Comparison of ENCODE assay signal across 20 cellular contexts in the genomic region with DNA sequence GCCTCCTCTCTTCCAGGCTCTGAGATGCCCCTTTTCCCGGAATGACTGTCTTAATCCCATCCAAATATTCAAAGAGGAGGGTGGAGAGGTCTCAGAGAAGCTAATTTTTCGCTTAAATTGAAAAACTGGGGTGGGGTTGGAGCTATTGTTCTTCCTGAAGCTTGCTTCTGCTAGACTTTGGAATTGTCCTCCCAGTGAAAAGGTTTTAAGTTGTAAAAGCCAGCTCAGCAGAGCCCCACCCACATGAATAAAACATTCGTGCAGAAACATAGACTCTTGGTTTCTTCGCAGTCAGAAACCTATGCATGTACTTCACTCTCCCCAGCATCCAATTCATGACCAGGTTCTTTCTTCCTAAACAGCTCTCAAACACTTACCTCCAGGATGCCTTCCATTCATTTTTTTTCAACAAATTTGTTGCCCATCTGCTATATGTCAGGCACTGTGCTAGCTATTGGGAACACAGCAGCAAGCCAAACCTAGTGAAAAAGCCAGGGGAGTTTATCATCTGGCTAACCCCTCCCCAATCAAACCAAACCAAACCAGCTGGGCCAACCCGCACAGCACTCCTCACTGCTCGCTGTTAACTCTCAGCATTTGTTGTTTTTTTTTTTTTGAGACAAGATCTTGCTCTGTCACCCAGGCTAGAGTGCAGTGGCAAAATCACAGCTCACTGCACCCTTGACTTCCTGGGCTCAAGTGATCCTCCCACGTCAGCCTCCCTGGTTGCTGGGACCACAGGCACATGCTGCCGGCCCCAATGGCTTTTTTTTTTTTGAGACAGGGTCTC. TPM values are rescaled to one million over a fixed set of nuclear protein-coding genes. Genes with fewer than 3 reads are reported as not detected.
DNase-seq lines count a peak whose midpoint lies in the region; ATAC-seq, FAIRE-seq and TF ChIP-seq lines count a peak whose summit lies in the region.
"Had no signal": no experiment of that assay in that cellular context is flagged by ENCODE, and none has a peak within 500 bp of the region (broad histone marks: within the 10 kb centered on the region; RNA-seq: fewer than 3 reads in every experiment).

No MANE protein-coding gene starts in this region.

- peak overlapping the region; percentile 89; the same call in 1 of the 2 replicates for H2AFZ ChIP-seq in GM23338
- peak overlapping the region; percentile 45 for H2AFZ ChIP-seq in HepG2 (ENCODE audit: low read length)
- peak overlapping the region; percentile 38 for H2AFZ ChIP-seq in parathyroid adenoma

- no peak overlapping the region for H3K4me3 Mint-ChIP-seq in GM23338
- H3K4me3 Mint-ChIP-seq: CD8-positive, alpha-beta memory T cell; effector memory CD8-positive, alpha-beta T cell; stimulated activated naive CD8-positive, alpha-beta T cell treated with anti-CD3 and anti-CD28 coated beads, Interleukin-15, amount 100 ng/mL, for 72 hours had no signal

- no peaks in the 10 kb centered on the region; the same call in 1 of the 2 replicates for H3K9me3 ChIP-seq in SK-N-MC (ENCODE audit: low read depth, low read length)
- no peaks in the 10 kb centered on the region for H3K9me3 ChIP-seq in HepG2 (ENCODE audit: low read length)
- no peaks in the 10 kb centered on the region for H3K9me3 ChIP-seq in parathyroid adenoma (ENCODE audit: control insufficient read depth, low read length)

- DNase-seq in GM23338 (ENCODE audit: low spot score) = no peak
- peak; percentile 32 for DNase-seq in SK-N-MC (ENCODE audit: low read depth, low spot score)
- peak; percentile 45 for DNase-seq in HepG2 (ENCODE audit: low spot score)
- no peak for DNase-seq in COR-L47 (lab: John Stamatoyannopoulos, UW)
- DNase-seq in stimulated activated naive CD8-positive, alpha-beta T cell treated with anti-CD3 and anti-CD28 coated beads, Interleukin-15, Interleukin-2, amounts not matched to agents 100 U/mL and 50 U/mL, for 24 hours = no peak
- DNase-seq in RCC 7860 (ENCODE audit: low spot score) = no peak
- DNase-seq in CD1c-positive myeloid dendritic cell (ENCODE audit: extremely low spot score) = no peak
- DNase-seq: activated naive CD4-positive, alpha-beta T cell; activated T-cell treated with anti-CD3 and anti-CD28 coated beads for 4 hours; CD8-positive, alpha-beta memory T cell; central memory CD4-positive, alpha-beta T cell; effector memory CD8-positive, alpha-beta T cell; EL; islet precursor cell; mesendoderm; NCI-H1694; stimulated activated CD4-positive, alpha-beta T cell treated with anti-CD3 and anti-CD28 coated beads, Interleukin-2, amount 100 ng/mL, for 24 hours; stimulated activated naive CD8-positive, alpha-beta T cell treated with anti-CD3 and anti-CD28 coated beads, Interleukin-15, amount 100 ng/mL, for 72 hours; T-helper 1 cell had no signal

- H3K4me2 ChIP-seq in GM23338 (no peak overlapping the region), HepG2 (ENCODE audit: low read depth, low read length) (peak overlapping the region; percentile 76), parathyroid adenoma (ENCODE audit: low read length) (no peak overlapping the region)

- H4K20me1 ChIP-seq in GM23338 (replicated peaks; ENCODE audit: insufficient read depth) (no peaks in the 10 kb centered on the region), HepG2 (ENCODE audit: insufficient read depth, low read length) (no peaks in the 10 kb centered on the region)

- intact Hi-C loops in HepG2 (cut with micrococcal nuclease; ENCODE audit: unreplicated experiment) = loop anchor here (5.0 kb wide), 1 partner anchor 38 kb away; the partner anchor contains the start of gene OCLN

- no peaks in the 10 kb centered on the region for H3K4me1 Mint-ChIP-seq in GM23338
- H3K4me1 Mint-ChIP-seq: CD8-positive, alpha-beta memory T cell; stimulated activated naive CD8-positive, alpha-beta T cell treated with anti-CD3 and anti-CD28 coated beads, Interleukin-15, amount 100 ng/mL, for 72 hours had no signal

- no peaks in the 10 kb centered on the region for H3K36me3 Mint-ChIP-seq in GM23338 (ENCODE audit: low read depth)

- H3K27ac ChIP-seq in GM23338 (ENCODE audit: low read depth) (no peak overlapping the region), SK-N-MC (peak overlapping the region; percentile 95), HepG2 (ENCODE audit: extremely low read length, insufficient read depth, low read length) (peak overlapping the region; percentile 84), parathyroid adenoma (no peak overlapping the region)

- H3K79me2 ChIP-seq in GM23338 (replicated peaks; ENCODE audit: insufficient read depth) (no peaks in the 10 kb centered on the region), HepG2 (ENCODE audit: insufficient read depth, low read length) (no peaks in the 10 kb centered on the region), parathyroid adenoma (no peaks in the 10 kb centered on the region)

- H3K27me3 Mint-ChIP-seq in GM23338 (ENCODE audit: insufficient read depth, low read depth, poor library complexity) = no peaks in the 10 kb centered on the region
- H3K27me3 Mint-ChIP-seq: stimulated activated naive CD8-positive, alpha-beta T cell treated with anti-CD3 and anti-CD28 coated beads, Interleukin-15, amount 100 ng/mL, for 72 hours had no signal

- in situ Hi-C loops in HepG2 (cut with HindIII; ENCODE audit: extremely low pct_ligation_motif_present, low pct_unique_long_range_greater_than_20kb) = no loop called here

- H3K27ac Mint-ChIP-seq in GM23338 = no peak overlapping the region
- H3K27ac Mint-ChIP-seq: CD8-positive, alpha-beta memory T cell; effector memory CD8-positive, alpha-beta T cell; stimulated activated naive CD8-positive, alpha-beta T cell treated with anti-CD3 and anti-CD28 coated beads, Interleukin-15, amount 100 ng/mL, for 72 hours had no signal

- no peaks in the 10 kb centered on the region for H3K36me3 ChIP-seq in GM23338 (ENCODE audit: insufficient read depth)
- no peaks in the 10 kb centered on the region for H3K36me3 ChIP-seq in SK-N-MC (ENCODE audit: insufficient read depth, low read length)
- no peaks in the 10 kb centered on the region for H3K36me3 ChIP-seq in HepG2 (replicated peaks in 1 of 2; ENCODE audit: control insufficient read depth in 1 of 2, insufficient read depth in 2 of 2, low read length in 2 of 2)
- H3K36me3 ChIP-seq in parathyroid adenoma (ENCODE audit: control insufficient read depth, insufficient read depth, low read length) = no peaks in the 10 kb centered on the region

- H3K27me3 ChIP-seq in GM23338 (ENCODE audit: insufficient read depth) (no peaks in the 10 kb centered on the region), HepG2 (ENCODE audit: control insufficient read depth in 1 of 2, insufficient read depth in 2 of 2, low read length in 2 of 2) (no peaks in the 10 kb centered on the region), parathyroid adenoma (ENCODE audit: control insufficient read depth, insufficient read depth, low read length) (no peaks in the 10 kb centered on the region)

- ATAC-seq in GM23338 (no peak; the same call in 1 of the 3 replicates), HepG2 (peak; percentile 69)
- ATAC-seq in stimulated activated naive CD8-positive, alpha-beta T cell treated with anti-CD3 and anti-CD28 coated beads, Interleukin-15, Interleukin-2, amounts not matched to agents 100 U/mL and 50 U/mL, for 24 hours = no peak
- ATAC-seq: effector memory CD8-positive, alpha-beta T cell; stimulated activated naive CD8-positive, alpha-beta T cell treated with anti-CD3 and anti-CD28 coated beads, Interleukin-15, amount 100 ng/mL, for 72 hours had no signal

- 4% methylated on average over 8 of the region's 8 CpGs for WGBS in HepG2 (ENCODE audit: low lambda C conversion rate)

- no peaks in the 10 kb centered on the region for H3F3A ChIP-seq in GM23338 (replicated peaks; ENCODE audit: low read depth)

- TF ChIP-seq CTCF in GM23338 (conservative IDR thresholded peaks at IDR 0.05; ENCODE audit: low read depth in 2 of 2) (no peak), HepG2 (CRISPR knock-in tag; IDR thresholded peaks at IDR 0.05) (no peak), parathyroid adenoma (IDR thresholded peaks at IDR 0.05) (no peak)

- no peak for TF ChIP-seq EP300 in HepG2 (IDR thresholded peaks at IDR 0.05; ENCODE audit: low read depth in 2 of 2, low read length in 2 of 2)
- TF ChIP-seq EP300 in HepG2 (CRISPR knock-in tag; IDR thresholded peaks at IDR 0.05; ENCODE audit: borderline replicate concordance) = no peak

- TF ChIP-seq POLR2A in HepG2 (IDR thresholded peaks at IDR 0.05; ENCODE audit: insufficient read depth in 1 of 2, low read depth in 2 of 2, low read length in 2 of 2) = no peak

- BruUV-seq in HepG2 (replicated peaks; lab: Mats Ljungman, UMichigan) = TSS peak; percentile 46

- CTCF ChIA-PET in HepG2 (lab: Yijun Ruan, JAX; ENCODE audit: low intra/inter-chr PET ratio, low total read pairs) = no interaction called here

- TF ChIP-seq RAD21 in HepG2 (CRISPR knock-in tag; IDR thresholded peaks at IDR 0.05) = no peak

- FAIRE-seq in HepG2 (lab: Jason Lieb, UNC) (no peak), RCC 7860 (lab: Jason Lieb, UNC) (no peak)

- H3K9ac ChIP-seq in SK-N-MC (ENCODE audit: insufficient read length) = peak overlapping the region; percentile 70
- H3K9ac ChIP-seq in HepG2 (ENCODE audit: insufficient read depth, low read depth, low read length) = peak overlapping the region; percentile 75
- no peak overlapping the region for H3K9ac ChIP-seq in parathyroid adenoma

- H3K9me3 Mint-ChIP-seq in GM23338 = no peaks in the 10 kb centered on the region
- H3K9me3 Mint-ChIP-seq: effector memory CD8-positive, alpha-beta T cell; stimulated activated naive CD8-positive, alpha-beta T cell treated with anti-CD3 and anti-CD28 coated beads, Interleukin-15, amount 100 ng/mL, for 72 hours had no signal

- H3K4me3 ChIP-seq in GM23338 (no peak overlapping the region), SK-N-MC (peak overlapping the region; percentile 63), HepG2 (replicated peaks in 1 of 3; ENCODE audit: insufficient read depth in 1 of 3, low read depth in 2 of 3, low read length in 3 of 3) (peak overlapping the region; percentile 49 to 63 (median 60); a peak in 5 of 6 replicates), parathyroid adenoma (ENCODE audit: low read depth, low read length) (no peak overlapping the region)

- H3K4me1 ChIP-seq in GM23338 (ENCODE audit: insufficient read depth) (no peaks in the 10 kb centered on the region), HepG2 (ENCODE audit: insufficient read depth, low read length) (peaks cover 68% of the 10 kb centered on the region), parathyroid adenoma (no peaks in the 10 kb centered on the region)

- POLR2A ChIA-PET in HepG2 (lab: Yijun Ruan, JAX) = interaction anchor here (0.9 to 3.9 kb wide), 9 partner anchors 11 to 105 kb away, joined by 3 to 31 read pairs (median 6); partner anchors contain the start of genes GTF2H2C and OCLN

- no peaks in the 10 kb centered on the region for H3K9me2 ChIP-seq in GM23338 (ENCODE audit: insufficient read depth)

RNA-seq across cellular contexts. Expression of gene OCLN, which starts 37.9 kb away (rescaled TPM):
- 61.6 and 79.7 TPM in 2 replicates for total RNA-seq in GM23338 (2014; rRNA removed; shearing (Covaris generic))
- 10.9 and 14.3 TPM in 2 replicates for polyA plus RNA-seq in GM23338 (2016; fragmentation: Nextera tagmentation; extraction: Ambion mirVana)
- 28.4 and 34.8 TPM in 2 replicates for total RNA-seq in HepG2 (2016; rRNA removed; fragmentation: Illumina TruSeq; extraction: Trizol)
- 5.7 and 5.8 TPM in 2 replicates for total RNA-seq in HepG2 (2016; cell fraction: cytosol; rRNA removed; fragmentation: Illumina TruSeq; extraction: Trizol; ENCODE audit: low read depth)
- 28.2 and 35.4 TPM in 2 replicates for total RNA-seq in HepG2 (2016; cell fraction: insoluble cytoplasmic fraction; rRNA removed; fragmentation: Illumina TruSeq; extraction: Trizol)
- 10.6 and 11.6 TPM in 2 replicates for total RNA-seq in HepG2 (2016; cell fraction: membrane; rRNA removed; fragmentation: Illumina TruSeq; extraction: Trizol)
- total RNA-seq in HepG2 (2016; cell fraction: nucleus; rRNA removed; fragmentation: Illumina TruSeq; extraction: Trizol) = 43.9 and 47.4 TPM in 2 replicates
- polyA plus RNA-seq in HepG2 (2011; rRNA removed) = 24.1 and 26.2 TPM in 2 replicates
- polyA plus RNA-seq in HepG2 (2011; cell fraction: cytosol; rRNA removed) = 15.0 and 25.5 TPM in 2 replicates
- polyA plus RNA-seq in HepG2 (2011; cell fraction: nucleus; rRNA removed) = 10.5 and 13.3 TPM in 2 replicates
- 22.7 and 27.5 TPM in 2 replicates for polyA plus RNA-seq in HepG2 (2012)
- 1.5 and 1.9 TPM in 2 replicates for polyA plus RNA-seq in HepG2 (2016; cell fraction: cytosol; fragmentation: Illumina TruSeq; extraction: Trizol; ENCODE audit: low read depth)
- polyA plus RNA-seq in HepG2 (2016; cell fraction: insoluble cytoplasmic fraction; fragmentation: Illumina TruSeq; extraction: Trizol; ENCODE audit: low read depth) = 14.0 and 16.6 TPM in 2 replicates
- 2.9 TPM in 2 replicates for polyA plus RNA-seq in HepG2 (2016; cell fraction: membrane; fragmentation: Illumina TruSeq; extraction: Trizol; ENCODE audit: low read depth)
- polyA plus RNA-seq in HepG2 (2016; cell fraction: nucleus; fragmentation: Illumina TruSeq; extraction: Trizol; ENCODE audit: insufficient read depth, low read depth) = 32.0 and 39.4 TPM in 2 replicates
- polyA minus RNA-seq in HepG2 (2011; rRNA and poly(A)+ RNA removed; ENCODE audit: low replicate concordance) = 1.1 and 68.4 TPM in 2 replicates
- 54.6 and 70.8 TPM in 2 replicates for polyA minus RNA-seq in HepG2 (2011; cell fraction: cytosol; rRNA and poly(A)+ RNA removed)
- 58.3 and 68.8 TPM in 2 replicates for polyA minus RNA-seq in HepG2 (2011; cell fraction: nucleus; rRNA and poly(A)+ RNA removed)

RNA-seq across cellular contexts. Expression of gene MARVELD2, which starts 39.7 kb away (rescaled TPM):
- total RNA-seq in GM23338 (2014; rRNA removed; shearing (Covaris generic)) = 24.1 and 24.8 TPM in 2 replicates
- 9.0 and 10.0 TPM in 2 replicates for polyA plus RNA-seq in GM23338 (2016; fragmentation: Nextera tagmentation; extraction: Ambion mirVana)
- 13.0 and 15.4 TPM in 2 replicates for total RNA-seq in HepG2 (2016; rRNA removed; fragmentation: Illumina TruSeq; extraction: Trizol)
- 7.1 and 7.3 TPM in 2 replicates for total RNA-seq in HepG2 (2016; cell fraction: cytosol; rRNA removed; fragmentation: Illumina TruSeq; extraction: Trizol; ENCODE audit: low read depth)
- 12.0 and 14.4 TPM in 2 replicates for total RNA-seq in HepG2 (2016; cell fraction: insoluble cytoplasmic fraction; rRNA removed; fragmentation: Illumina TruSeq; extraction: Trizol)
- total RNA-seq in HepG2 (2016; cell fraction: membrane; rRNA removed; fragmentation: Illumina TruSeq; extraction: Trizol) = 8.1 and 9.4 TPM in 2 replicates
- total RNA-seq in HepG2 (2016; cell fraction: nucleus; rRNA removed; fragmentation: Illumina TruSeq; extraction: Trizol) = 14.4 and 14.8 TPM in 2 replicates
- 10.7 and 11.1 TPM in 2 replicates for polyA plus RNA-seq in HepG2 (2011; rRNA removed)
- 8.3 and 11.7 TPM in 2 replicates for polyA plus RNA-seq in HepG2 (2011; cell fraction: cytosol; rRNA removed)
- 3.0 and 4.0 TPM in 2 replicates for polyA plus RNA-seq in HepG2 (2011; cell fraction: nucleus; rRNA removed)
- polyA plus RNA-seq in HepG2 (2012) = 6.6 and 7.6 TPM in 2 replicates
- polyA plus RNA-seq in HepG2 (2016; cell fraction: cytosol; fragmentation: Illumina TruSeq; extraction: Trizol; ENCODE audit: low read depth) = 1.1 TPM in 2 replicates
- 7.6 and 8.3 TPM in 2 replicates for polyA plus RNA-seq in HepG2 (2016; cell fraction: insoluble cytoplasmic fraction; fragmentation: Illumina TruSeq; extraction: Trizol; ENCODE audit: low read depth)
- polyA plus RNA-seq in HepG2 (2016; cell fraction: membrane; fragmentation: Illumina TruSeq; extraction: Trizol; ENCODE audit: low read depth) = 2.7 and 3.0 TPM in 2 replicates
- polyA plus RNA-seq in HepG2 (2016; cell fraction: nucleus; fragmentation: Illumina TruSeq; extraction: Trizol; ENCODE audit: insufficient read depth, low read depth) = 11.7 and 12.6 TPM in 2 replicates
- polyA minus RNA-seq in HepG2 (2011; rRNA and poly(A)+ RNA removed; ENCODE audit: low replicate concordance) = 20.4 and 23.3 TPM in 2 replicates
- polyA minus RNA-seq in HepG2 (2011; cell fraction: cytosol; rRNA and poly(A)+ RNA removed) = 15.7 and 20.1 TPM in 2 replicates
- polyA minus RNA-seq in HepG2 (2011; cell fraction: nucleus; rRNA and poly(A)+ RNA removed) = 12.5 and 18.4 TPM in 2 replicates

Comparison
In these comparisons a context has a peak if more than half of its experiments do, and no peak if none do; other contexts are left out.
1. DNase-seq: peak in SK-N-MC (single experiment) and HepG2 (single experiment); none in GM23338 (single experiment), COR-L47 (single experiment), stimulated activated naive CD8-positive, alpha-beta T cell treated with anti-CD3 and anti-CD28 coated beads, Interleukin-15, Interleukin-2, amounts not matched to agents 100 U/mL and 50 U/mL, for 24 hours (single experiment), RCC 7860 (single experiment) and CD1c-positive myeloid dendritic cell (single experiment).
2. H2AFZ ChIP-seq: peak in every context shown above with its lines; median percentile 89 in GM23338; 45 in HepG2; 38 in parathyroid adenoma.
3. H3K27ac ChIP-seq: peak in SK-N-MC (single experiment) and HepG2 (single experiment); none in GM23338 (single experiment) and parathyroid adenoma (single experiment).
4. H3K4me3 ChIP-seq: peak in SK-N-MC (single experiment) and HepG2 (3 of 3); none in GM23338 (single experiment) and parathyroid adenoma (single experiment).